Comparison of ENCODE assay signal across 24 cellular contexts in the genomic region with DNA sequence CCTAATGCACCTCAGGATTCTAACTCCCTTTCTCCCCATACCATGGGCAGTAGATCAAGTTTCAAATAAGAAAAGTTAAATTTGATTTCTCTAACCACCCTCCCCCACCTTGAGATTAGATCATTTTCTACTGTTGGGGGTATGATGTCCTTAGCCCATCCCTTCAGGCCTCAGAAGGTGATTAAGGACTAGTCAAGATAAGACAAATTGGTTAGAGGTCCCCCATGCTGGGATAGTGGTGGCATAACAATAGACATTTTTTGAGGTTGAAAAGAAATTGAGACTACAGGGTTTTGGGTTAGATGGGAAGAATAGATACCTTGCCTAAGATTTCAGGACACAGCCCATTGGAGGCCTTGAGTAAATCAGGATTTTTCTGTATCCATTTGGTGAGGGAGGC. TPM values are rescaled to one million over a fixed set of nuclear protein-coding genes. Genes with fewer than 3 reads are reported as not detected.
"Had no signal": no experiment of that assay in that cellular context is flagged by ENCODE, and none has a peak within 500 bp of the region (broad histone marks: within the 10 kb centered on the region; RNA-seq: fewer than 3 reads in every experiment).

No MANE protein-coding gene starts in this region.

- H3K36me3 Mint-ChIP-seq: natural killer cell had no signal

- H3K36me3 ChIP-seq: breast epithelium, colonic mucosa, ovary, prostate gland, right atrium auricular region, uterus had no signal

- H3K4me1 ChIP-seq: breast epithelium, colonic mucosa, foreskin keratinocyte, prostate gland, suprapubic skin, uterus had no signal

- H3K27me3 ChIP-seq: breast epithelium, colonic mucosa, foreskin keratinocyte, neutrophil, ovary, right atrium auricular region, stomach, suprapubic skin, tibial nerve, uterus had no signal

- ATAC-seq: foreskin keratinocyte, lower lobe of right lung, natural killer cell, SK-N-SH treated with all-trans-retinoic acid at 6 μM for 48 hours had no signal

- H3K9me3 Mint-ChIP-seq: activated naive CD4-positive, alpha-beta T cell treated with anti-CD3 and anti-CD28 coated beads, Interleukin-2, amount 50 U/mL, for 24 hours; activated T-helper 1 cell treated with anti-CD3 and anti-CD28 coated beads, Interleukin-12 subunit alpha, Interleukin-12 subunit beta, Interleukin-2, Interleukin-4 antibody, amounts not matched to agents 30 ng/mL and 10 ng/mL and 1 ng/mL, durations not matched to agents 14 hours and 24 hours and 36 hours; natural killer cell had no signal

- H3K27ac Mint-ChIP-seq: activated naive CD4-positive, alpha-beta T cell treated with anti-CD3 and anti-CD28 coated beads, Interleukin-2, amount 50 U/mL, for 24 hours; activated T-helper 1 cell treated with anti-CD3 and anti-CD28 coated beads, Interleukin-12 subunit alpha, Interleukin-12 subunit beta, Interleukin-2, Interleukin-4 antibody, amounts not matched to agents 30 ng/mL and 10 ng/mL and 1 ng/mL, durations not matched to agents 14 hours and 24 hours and 36 hours had no signal

- H3K27me3 Mint-ChIP-seq: activated naive CD4-positive, alpha-beta T cell treated with anti-CD3 and anti-CD28 coated beads, Interleukin-2, amount 50 U/mL, for 24 hours had no signal

- H3K4me3 Mint-ChIP-seq: activated naive CD4-positive, alpha-beta T cell treated with anti-CD3 and anti-CD28 coated beads, Interleukin-2, amount 50 U/mL, for 24 hours; activated T-helper 1 cell treated with anti-CD3 and anti-CD28 coated beads, Interleukin-12 subunit alpha, Interleukin-12 subunit beta, Interleukin-2, Interleukin-4 antibody, amounts not matched to agents 30 ng/mL and 10 ng/mL and 1 ng/mL, durations not matched to agents 14 hours and 24 hours and 36 hours; natural killer cell had no signal

- H3K27ac ChIP-seq: breast epithelium, colonic mucosa, foreskin keratinocyte, lower lobe of right lung, neutrophil, ovary, prostate gland, right atrium auricular region, stomach, suprapubic skin, uterus, WERI-Rb-1 had no signal

- H3K4me3 ChIP-seq: breast epithelium, colonic mucosa, lower lobe of right lung, ovary, prostate gland, right atrium auricular region, stomach, suprapubic skin, tibial nerve, uterus had no signal

- H3K9me3 ChIP-seq: breast epithelium, colonic mucosa, lower lobe of right lung, neutrophil, ovary, prostate gland, right atrium auricular region, stomach, suprapubic skin, tibial nerve, uterus had no signal

- DNase-seq: activated CD4-positive, alpha-beta T cell treated with anti-CD3 and anti-CD28 coated beads, Interleukin-2, amount 50 U/mL, for 4 hours; activated CD4-positive, CD25-positive, alpha-beta regulatory T cell treated with anti-CD3 and anti-CD28 coated beads, Interleukin-2, amount 50 U/mL, for 72 hours; activated gamma-delta T cell treated with Interleukin-2 at 50 U/mL for 16 hours; colonic mucosa; foreskin keratinocyte; lower lobe of right lung; natural killer cell; ovary; stimulated activated CD4-positive, alpha-beta T cell treated with anti-CD3 and anti-CD28 coated beads, Interleukin-4, amount 100 ng/mL, for 24 hours; stomach; uterus; WERI-Rb-1 had no signal

RNA-seq across cellular contexts. Expression of a gene that starts 2.5 kb away (rescaled TPM):
- total RNA-seq: activated T-helper 1 cell treated with anti-CD3 and anti-CD28 coated beads, Interleukin-12 subunit alpha, Interleukin-12 subunit beta, Interleukin-2, Interleukin-4 antibody, amounts not matched to agents 30 ng/mL and 10 ng/mL and 1 ng/mL, durations not matched to agents 14 hours and 24 hours and 36 hours; colonic mucosa; epithelial cell of proximal tubule; foreskin keratinocyte; glomerular endothelial cell; natural killer cell; prostate gland; right atrium auricular region; stomach; suprapubic skin; uterus had no signal
- polyA plus RNA-seq: foreskin keratinocyte, keratinocyte, stomach had no signal
